In genomic region chr3:58164916-58165821, GRCh38 we compare ENCODE assay signal across 12 cellular contexts. TPM values are rescaled to one million over a fixed set of nuclear protein-coding genes. Genes with fewer than 3 reads are reported as not detected.
DNase-seq lines count a peak whose midpoint lies in the region; ATAC-seq, FAIRE-seq and TF ChIP-seq lines count a peak whose summit lies in the region.
"Had no signal": no experiment of that assay in that cellular context is flagged by ENCODE, and none has a peak within 500 bp of the region (broad histone marks: within the 10 kb centered on the region; RNA-seq: fewer than 3 reads in every experiment).

No MANE protein-coding gene starts in this region.

- no peak overlapping the region for H3K56ac ChIP-seq in H1 (replicated peaks; ENCODE audit: insufficient read length, low read depth, low read length)

- no peak overlapping the region for H3K18ac ChIP-seq in H1 (ENCODE audit: extremely low read depth, low read length)

- intact Hi-C loops in MCF 10A (cut with micrococcal nuclease) (loop anchor here (5.0 kb wide), 1 partner anchor 203 kb away; no protein-coding TSS in a partner anchor), mammary epithelial cell (cut with micrococcal nuclease) (no loop called here)

- no peak for TF ChIP-seq RAD21 in H1 (IDR thresholded peaks at IDR 0.05 in 1 of 2, conservative IDR thresholded peaks at IDR 0.05 in 1 of 2; ENCODE audit: low read depth in 2 of 2, low read length in 2 of 2)

- H3K4me3 ChIP-seq in mammary epithelial cell (replicated peaks in 1 of 3; ENCODE audit: insufficient read depth in 1 of 3, low read depth in 2 of 3, low read length in 3 of 3) (no peak overlapping the region), H1 (ENCODE audit: extremely low read depth in 1 of 4, insufficient read depth in 2 of 4, low read depth in 3 of 4, low read length in 4 of 4) (no peak overlapping the region), muscle layer of colon (ENCODE audit: low read depth in 1 of 2, low read length in 2 of 2) (no peak overlapping the region)

- no peak for DNase-seq in MCF 10A (ENCODE audit: unreplicated experiment)
- DNase-seq in mammary epithelial cell: no peak
- no peak for DNase-seq in H1 (ENCODE audit: low read depth in 1 of 2, low spot score in 2 of 2)
- no peak for DNase-seq in activated T-cell treated with anti-CD3 and anti-CD28 coated beads, Interleukin-2, amount 50 U/mL, for 24 hours
- DNase-seq: activated T-cell treated with anti-CD3 and anti-CD28 coated beads, Interleukin-2, amount 50 U/mL, for 4 hours; effector memory CD8-positive, alpha-beta T cell; NCI-H1694 treated with DMSO at 0.1 percent for 48 hours had no signal

- H3K4me1 ChIP-seq in mammary epithelial cell (ENCODE audit: insufficient read depth, low read length) (peaks cover 46% of the 10 kb centered on the region), H1 (replicated peaks in 1 of 4; ENCODE audit: control insufficient read depth in 3 of 4, insufficient read depth in 4 of 4, low read length in 3 of 4) (peaks cover 0 to 4% (median 1%) of the 10 kb centered on the region in 4 experiments; a peak in 2 of 7 replicates), muscle layer of colon (ENCODE audit: insufficient read depth, low read length) (peaks cover 63% of the 10 kb centered on the region)

- H2BK12ac ChIP-seq in H1 (ENCODE audit: low read depth, low read length): no peak overlapping the region; the same call in 1 of the 2 replicates

- no peak overlapping the region for H3K23ac ChIP-seq in H1 (ENCODE audit: insufficient read length)

- H2BK120ac ChIP-seq in H1 (replicated peaks; ENCODE audit: low read depth, low read length): no peak overlapping the region

- H3K9me3 Mint-ChIP-seq in MCF 10A (ENCODE audit: unreplicated experiment): no peaks in the 10 kb centered on the region
- H3K9me3 Mint-ChIP-seq in activated T-cell treated with anti-CD3 and anti-CD28 coated beads, Interleukin-2, amount 50 U/mL, for 24 hours: no peaks in the 10 kb centered on the region
- H3K9me3 Mint-ChIP-seq: activated T-cell treated with anti-CD3 and anti-CD28 coated beads, Interleukin-2, amount 50 U/mL, for 4 hours; effector memory CD8-positive, alpha-beta T cell had no signal

- no peak overlapping the region for H4K5ac ChIP-seq in H1 (ENCODE audit: insufficient read length, low read depth, low read length)

- H3K9me3 ChIP-seq in mammary epithelial cell (replicated peaks; ENCODE audit: insufficient read depth, low read length) (no peaks in the 10 kb centered on the region), H1 (ENCODE audit: insufficient read depth in 2 of 2, low read depth in 1 of 2, low read length in 1 of 2) (no peaks in the 10 kb centered on the region), muscle layer of colon (ENCODE audit: low read length) (no peaks in the 10 kb centered on the region)

- peak overlapping the region; percentile 31 for H3K27ac Mint-ChIP-seq in MCF 10A (ENCODE audit: low read depth, unreplicated experiment)
- H3K27ac Mint-ChIP-seq in activated T-cell treated with anti-CD3 and anti-CD28 coated beads, Interleukin-2, amount 50 U/mL, for 24 hours: no peak overlapping the region
- H3K27ac Mint-ChIP-seq: effector memory CD8-positive, alpha-beta T cell had no signal

- no TSS peak for BruUV-seq in MCF 10A (replicated peaks; lab: Mats Ljungman, UMichigan)
- BruUV-seq in mammary epithelial cell (replicated peaks; lab: Mats Ljungman, UMichigan): no TSS peak

- H2BK15ac ChIP-seq in H1 (ENCODE audit: low read length): no peak overlapping the region

- peaks cover 26% of the 10 kb centered on the region for H3K4me1 Mint-ChIP-seq in MCF 10A (ENCODE audit: insufficient read depth, unreplicated experiment)
- H3K4me1 Mint-ChIP-seq in activated T-cell treated with anti-CD3 and anti-CD28 coated beads, Interleukin-2, amount 50 U/mL, for 24 hours (ENCODE audit: low read depth): no peaks in the 10 kb centered on the region

- H2AK5ac ChIP-seq in H1 (ENCODE audit: low read depth, low read length): no peak overlapping the region

- H3K36me3 Mint-ChIP-seq in MCF 10A (ENCODE audit: insufficient read depth, unreplicated experiment): peaks cover 75% of the 10 kb centered on the region
- peaks cover 37% of the 10 kb centered on the region for H3K36me3 Mint-ChIP-seq in activated T-cell treated with anti-CD3 and anti-CD28 coated beads, Interleukin-2, amount 50 U/mL, for 24 hours (ENCODE audit: low read depth)

- H2BK20ac ChIP-seq in H1 (ENCODE audit: low read length): no peak overlapping the region

- no peak for TF ChIP-seq EP300 in H1 (IDR thresholded peaks at IDR 0.05; ENCODE audit: borderline replicate concordance in 1 of 2, low read depth in 2 of 2, low read length in 2 of 2)

- TF ChIP-seq CTCF in MCF 10A (IDR thresholded peaks at IDR 0.05; ENCODE audit: unreplicated experiment) (no peak), mammary epithelial cell (conservative IDR thresholded peaks at IDR 0.05 in 1 of 2, IDR thresholded peaks at IDR 0.05 in 1 of 2; ENCODE audit: extremely low read depth in 1 of 2, insufficient read depth in 1 of 2, low read depth in 1 of 2, low read length in 2 of 2) (no peak), H1 (IDR thresholded peaks at IDR 0.05; ENCODE audit: control extremely low read depth in 1 of 3, insufficient read depth in 1 of 3, low read depth in 1 of 3, low read length in 3 of 3) (no peak)

- H2AFZ ChIP-seq in mammary epithelial cell (ENCODE audit: low read depth, low read length): no peak overlapping the region
- H2AFZ ChIP-seq in H1 (ENCODE audit: low read length): no peak overlapping the region

- peak overlapping the region; percentile 62; the same call in 1 of the 2 replicates for H4K8ac ChIP-seq in H1 (ENCODE audit: extremely low read depth, insufficient read depth, low read length)

- CTCF ChIA-PET in MCF 10A (lab: Yijun Ruan, JAX): interaction anchor here (0.6 to 4.5 kb wide), 11 partner anchors 12 to 339 kb away, joined by 3 to 80 read pairs (median 3); partner anchors contain the start of gene FLNB
- CTCF ChIA-PET in mammary epithelial cell (lab: Charles Lee; ENCODE audit: low non-redundant PET): no interaction called here
- CTCF ChIA-PET in H1 (lab: Charles Lee; ENCODE audit: partially characterized antibody): interaction anchor here (0.5 to 4.4 kb wide), 29 partner anchors 8 to 203 kb away, joined by 3 to 40 read pairs (median 9); partner anchors contain the start of gene FLNB

- no peaks in the 10 kb centered on the region for H3K23me2 ChIP-seq in H1 (ENCODE audit: low read depth, low read length)

- H3K27me3 ChIP-seq in mammary epithelial cell (ENCODE audit: insufficient read depth, low read length) (no peaks in the 10 kb centered on the region), H1 (replicated peaks in 1 of 4; ENCODE audit: control insufficient read depth in 3 of 4, extremely low read depth in 1 of 4, insufficient read depth in 3 of 4, low read length in 3 of 4) (no peaks in the 10 kb centered on the region), muscle layer of colon (ENCODE audit: control insufficient read depth in 1 of 2, insufficient read depth in 2 of 2, low read length in 2 of 2) (no peaks in the 10 kb centered on the region)

- H3K36me3 ChIP-seq in mammary epithelial cell (ENCODE audit: insufficient read depth, low read length): peaks cover 65% of the 10 kb centered on the region
- H3K36me3 ChIP-seq in H1 (ENCODE audit: control insufficient read depth in 2 of 4, insufficient read depth in 4 of 4, low read length in 3 of 4): peaks cover 8 to 36% (median 31%) of the 10 kb centered on the region in 4 experiments; a peak in 7 of 8 replicates
- H3K36me3 ChIP-seq in muscle layer of colon (ENCODE audit: insufficient read depth, low read length): peaks cover 69% of the 10 kb centered on the region

- H3K79me1 ChIP-seq in H1 (ENCODE audit: low read depth, low read length): no peaks in the 10 kb centered on the region; the same call in 1 of the 2 replicates

- H3K4ac ChIP-seq in H1 (replicated peaks; ENCODE audit: insufficient read length, low read depth, low read length): no peak overlapping the region

- no peak overlapping the region for H3K27ac ChIP-seq in mammary epithelial cell (ENCODE audit: insufficient read depth, low read depth, low read length)
- no peak overlapping the region for H3K27ac ChIP-seq in H1 (ENCODE audit: low read depth, low read length)
- peak overlapping the region; percentile 76 for H3K27ac ChIP-seq in muscle layer of colon (ENCODE audit: low read depth, low read length)

- WGBS in mammary epithelial cell (ENCODE audit: low coverage, missing lambda C conversion rate): 98% methylated on average over 12 of the region's 15 CpGs
- WGBS in H1 (ENCODE audit: extremely low coverage in 1 of 2, insufficient coverage in 1 of 2, insufficient read length in 1 of 2, insufficient replicate concordance in 2 of 2, low coverage in 1 of 2, low lambda C conversion rate in 2 of 2, missing lambda C conversion rate in 1 of 2), 2 experiments: 87% methylated on average over 15 of the region's 15 CpGs; no CpG with 5 or more reads in 1 of the 2 experiments

- no peaks in the 10 kb centered on the region for H3K27me3 Mint-ChIP-seq in MCF 10A (ENCODE audit: insufficient read depth, unreplicated experiment)
- H3K27me3 Mint-ChIP-seq in activated T-cell treated with anti-CD3 and anti-CD28 coated beads, Interleukin-2, amount 50 U/mL, for 24 hours: no peaks in the 10 kb centered on the region
- H3K27me3 Mint-ChIP-seq: effector memory CD8-positive, alpha-beta T cell had no signal

- H4K20me1 ChIP-seq in mammary epithelial cell (ENCODE audit: insufficient read depth, low read length): peaks cover 2% of the 10 kb centered on the region
- peaks cover 0 to 5% of the 10 kb centered on the region in 2 experiments for H4K20me1 ChIP-seq in H1 (replicated peaks in 1 of 2; ENCODE audit: control insufficient read depth in 1 of 2, insufficient read depth in 2 of 2, low read length in 2 of 2)

- POLR2A ChIA-PET in MCF 10A (lab: Yijun Ruan, JAX) (interaction anchor here (1.2 to 1.5 kb wide), 2 partner anchors 8 to 11 kb away, joined by 5 to 8 read pairs; no protein-coding TSS in a partner anchor), H1 (lab: Charles Lee; ENCODE audit: partially characterized antibody) (interaction anchor here (1.2 to 1.5 kb wide), 2 partner anchors 7 to 13 kb away, joined by 3 to 5 read pairs; no protein-coding TSS in a partner anchor)

- dilution Hi-C loops in mammary epithelial cell (cut with HindIII; ENCODE audit: low sequenced_read_pairs): no loop called here

- H3K9ac ChIP-seq in mammary epithelial cell (ENCODE audit: insufficient read depth, low read length): no peak overlapping the region
- no peak overlapping the region for H3K9ac ChIP-seq in H1 (replicated peaks in 1 of 4; ENCODE audit: extremely low read depth in 1 of 4, low read depth in 3 of 4, low read length in 3 of 4)
- H3K9ac ChIP-seq in muscle layer of colon (ENCODE audit: low read length): peak overlapping the region; percentile 36

- no peak overlapping the region for H3K4me3 Mint-ChIP-seq in MCF 10A (ENCODE audit: unreplicated experiment)
- H3K4me3 Mint-ChIP-seq in activated T-cell treated with anti-CD3 and anti-CD28 coated beads, Interleukin-2, amount 50 U/mL, for 24 hours: no peak overlapping the region
- H3K4me3 Mint-ChIP-seq: activated T-cell treated with anti-CD3 and anti-CD28 coated beads, Interleukin-2, amount 50 U/mL, for 4 hours; effector memory CD8-positive, alpha-beta T cell had no signal

- no peak for TF ChIP-seq POLR2A in H1 (IDR thresholded peaks at IDR 0.05; ENCODE audit: control extremely low read depth in 1 of 2, low read depth in 2 of 2, low read length in 2 of 2)

- H4K91ac ChIP-seq in H1 (replicated peaks; ENCODE audit: insufficient read length, low read length): no peak overlapping the region

- 0 out of 2 replicates have a peak overlapping the region, but pooled peaks have one; percentile 18 for H2BK5ac ChIP-seq in H1 (ENCODE audit: low read depth, low read length)

- H3K14ac ChIP-seq in H1 (ENCODE audit: insufficient read length): no peak overlapping the region

- ATAC-seq in HG02571 (IDR thresholded peaks at IDR 0.05; ENCODE audit: unreplicated experiment) (no peak), HG02588 (IDR thresholded peaks at IDR 0.05; ENCODE audit: unreplicated experiment) (no peak), GM21723 (IDR thresholded peaks at IDR 0.05; ENCODE audit: unreplicated experiment) (no peak)
- ATAC-seq: activated T-cell treated with anti-CD3 and anti-CD28 coated beads, Interleukin-2, amount 50 U/mL, for 4 hours; effector memory CD8-positive, alpha-beta T cell had no signal

- FAIRE-seq in H1 (lab: Jason Lieb, UNC): no peak

- no peak overlapping the region for H3K4me2 ChIP-seq in mammary epithelial cell (ENCODE audit: insufficient read depth, low read depth, low read length)
- no peak overlapping the region for H3K4me2 ChIP-seq in H1 (ENCODE audit: insufficient read depth in 1 of 2, low read depth in 2 of 2, low read length in 2 of 2)

- in situ Hi-C loops in mammary epithelial cell (cut with MboI; ENCODE audit: low sequenced_read_pairs in 2 of 2): no loop called here

- H3K79me2 ChIP-seq in mammary epithelial cell (ENCODE audit: insufficient read depth, low read length): peaks cover 56% of the 10 kb centered on the region
- no peaks in the 10 kb centered on the region for H3K79me2 ChIP-seq in H1 (ENCODE audit: control insufficient read depth in 1 of 2, insufficient read depth in 2 of 2, low read length in 2 of 2)

RNA-seq across cellular contexts. Expression of gene DNASE1L3, which starts 45.6 kb away (rescaled TPM):
- total RNA-seq in MCF 10A (2022) (not detected in 2 replicates), mammary epithelial cell (not detected)
- polyA plus RNA-seq in mammary epithelial cell (not detected), H1 (2011; rRNA removed) (not detected in 2 replicates)
- polyA minus RNA-seq in mammary epithelial cell: not detected
- not detected in 2 replicates for total RNA-seq in H1 (2021; fragmentation: NEBNext Ultra II Directional; extraction: Animal tissue kit (Norgen Biotek cat#: 25700))
- polyA plus RNA-seq in H1 (2011; cell fraction: cytosol; rRNA removed): not detected
- not detected for polyA plus RNA-seq in H1 (2011; cell fraction: nucleus; rRNA removed)
- polyA plus RNA-seq in H1 (2012, experiment 1 of 2): not detected in 4 replicates
- polyA plus RNA-seq in H1 (2012, experiment 2 of 2): not detected
- polyA plus RNA-seq in H1 (2013, experiment 1 of 2): not detected
- polyA plus RNA-seq in H1 (2013, experiment 2 of 2): not detected
- not detected in 2 replicates for polyA minus RNA-seq in H1 (2011; rRNA and poly(A)+ RNA removed)
- not detected for polyA minus RNA-seq in H1 (2011; cell fraction: cytosol; rRNA and poly(A)+ RNA removed)
- not detected for polyA minus RNA-seq in H1 (2011; cell fraction: nucleus; rRNA and poly(A)+ RNA removed)
- total RNA-seq: activated T-cell treated with anti-CD3 and anti-CD28 coated beads, Interleukin-2, amount 50 U/mL, for 4 hours; T-helper 2 cell treated with Interferon-gamma antibody and Interleukin-4, amounts not matched to agents 100 ng/mL and 5 ng/mL, for 36 hours had no signal
